Comparison of ENCODE assay signal across 15 cellular contexts in the genomic region with DNA sequence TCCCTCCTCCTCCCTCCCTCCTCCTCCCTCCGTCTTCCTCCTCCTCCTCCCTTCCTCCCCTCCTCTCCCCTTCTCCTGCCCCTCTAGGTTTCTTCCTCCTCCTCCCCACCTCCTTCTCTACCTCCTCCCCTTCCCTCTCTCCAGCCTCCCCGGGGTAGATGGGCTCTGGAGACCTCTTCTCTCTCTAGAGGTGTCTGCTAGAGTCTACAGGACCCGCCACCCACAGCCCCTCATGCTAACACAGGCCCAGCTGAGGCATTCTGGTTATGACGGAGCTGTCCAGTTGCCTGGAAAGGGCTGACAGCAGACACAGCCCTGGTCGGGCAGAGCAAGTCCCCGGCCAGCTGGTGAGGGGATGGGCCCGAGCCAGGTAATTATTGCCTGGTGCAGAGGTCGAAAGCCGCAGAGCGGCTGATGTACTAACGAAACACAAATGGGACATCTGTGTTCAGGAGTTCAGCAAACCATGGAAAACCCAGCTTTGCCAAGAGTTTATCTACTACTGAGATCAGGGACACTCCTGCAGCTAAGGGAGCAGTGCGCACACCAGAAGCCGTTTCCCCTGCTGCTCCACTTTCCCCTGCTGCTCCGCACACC.
A peak's percentile ranks its signal among the peaks of the same experiment; 100 is the strongest.
DNase-seq lines count a peak whose midpoint lies in the region; TF ChIP-seq lines count a peak whose summit lies in the region.
"Had no signal": no experiment of that assay in that cellular context is flagged by ENCODE, and none has a peak within 500 bp of the region (broad histone marks: within the 10 kb centered on the region; RNA-seq: fewer than 3 reads in every experiment).

No MANE protein-coding gene starts in this region.

- no peaks in the 10 kb centered on the region for H3K4me1 ChIP-seq in endodermal cell (ENCODE audit: control insufficient read depth, insufficient read depth, low read length)
- H3K4me1 ChIP-seq in liver (ENCODE audit: control insufficient read depth in 4 of 4, insufficient read depth in 4 of 4, low read length in 3 of 4) = peaks cover 0 to 11% (median 5%) of the 10 kb centered on the region in 4 donors
- H3K4me1 ChIP-seq in spleen = peaks cover 0 to 3% (median under 1%) of the 10 kb centered on the region in 6 donors
- H3K4me1 ChIP-seq: HAP-1 had no signal

- WGBS in endodermal cell (ENCODE audit: insufficient coverage in 1 of 2, insufficient read length in 1 of 2), 2 experiments = 83 to 92% methylated on average over 9 to 13 of the region's 14 CpGs
- WGBS in liver = 37% methylated on average over 14 of the region's 14 CpGs
- 73 to 84% (median 75%) methylated on average over 10 to 14 of the region's 14 CpGs for WGBS in spleen, 5 donors

- no peaks in the 10 kb centered on the region for H3K36me3 Mint-ChIP-seq in endodermal cell (ENCODE audit: low read depth)
- H3K36me3 Mint-ChIP-seq: CD14-positive monocyte had no signal

- intact Hi-C loops in spleen (cut with DNase I; ENCODE audit: low total_unique reads) = no loop called here

- no peak for TF ChIP-seq POLR2A in spleen (IDR thresholded peaks at IDR 0.05)

- H3K4me1 Mint-ChIP-seq in endodermal cell = no peaks in the 10 kb centered on the region
- H3K4me1 Mint-ChIP-seq: CD14-positive monocyte had no signal

- H3K9me3 ChIP-seq in endodermal cell (ENCODE audit: control insufficient read depth, low read length) (no peaks in the 10 kb centered on the region), liver (ENCODE audit: control insufficient read depth in 4 of 4, low read length in 3 of 4) (no peaks in the 10 kb centered on the region), spleen (no peaks in the 10 kb centered on the region)
- H3K9me3 ChIP-seq: HAP-1 had no signal

- peak overlapping the region; percentile 49 for H3K27ac ChIP-seq in endodermal cell (ENCODE audit: low read depth, low read length)
- H3K27ac ChIP-seq in liver (ENCODE audit: low read depth in 1 of 2, low read length in 2 of 2) = no peak overlapping the region
- no peak overlapping the region for H3K27ac ChIP-seq in spleen
- H3K27ac ChIP-seq: GM23248 had no signal

- TF ChIP-seq CTCF in endodermal cell (conservative IDR thresholded peaks at IDR 0.05) = no peak
- TF ChIP-seq CTCF in liver (IDR thresholded peaks at IDR 0.05; ENCODE audit: low read depth, low read length, missing input control) = no peak
- TF ChIP-seq CTCF in spleen (IDR thresholded peaks at IDR 0.05 in 8 of 11, conservative IDR thresholded peaks at IDR 0.05 in 3 of 11) = no peak

- H3K27ac Mint-ChIP-seq in endodermal cell = no peak overlapping the region
- H3K27ac Mint-ChIP-seq: CD14-positive monocyte had no signal

- H3K9ac ChIP-seq in endodermal cell (ENCODE audit: extremely low read depth, low read length, poor library complexity, severe bottlenecking) (no peak overlapping the region), liver (ENCODE audit: low read depth in 1 of 2, low read length in 2 of 2) (no peak overlapping the region)
- H3K9ac ChIP-seq: GM23248 had no signal

- H3K4me3 Mint-ChIP-seq in endodermal cell = no peak overlapping the region
- H3K4me3 Mint-ChIP-seq: CD14-positive monocyte had no signal

- DNase-seq in NCI-H1694 treated with DMSO at 0.1 percent for 48 hours (lab: John Stamatoyannopoulos, UW) (peak; percentile 61), endodermal cell (no peak), spleen (peak; percentile 45), NCI-H446 (lab: John Stamatoyannopoulos, UW) (no peak), 8988T (no peak)
- DNase-seq in activated CD8-positive, alpha-beta memory T cell treated with anti-CD3 and anti-CD28 coated beads for 24 hours = no peak
- DNase-seq: AML-193, GDM1, GM23248, NCI-H187 treated with DMSO at 0.1 percent for 48 hours, NCI-H226, NCI-H526 had no signal

- H3K4me3 ChIP-seq in endodermal cell (ENCODE audit: low read length) (no peak overlapping the region), liver (ENCODE audit: low read depth in 1 of 3, low read length in 3 of 3) (no peak overlapping the region), spleen (no peak overlapping the region)
- H3K4me3 ChIP-seq: GM23248, HAP-1 had no signal

- no peak for TF ChIP-seq RAD21 in liver (IDR thresholded peaks at IDR 0.05)

- H3K27me3 Mint-ChIP-seq in endodermal cell (ENCODE audit: insufficient read depth) = peaks cover 9% of the 10 kb centered on the region

- peaks cover 5% of the 10 kb centered on the region for H3K27me3 ChIP-seq in endodermal cell (ENCODE audit: control insufficient read depth, insufficient read depth, low read length, poor library complexity, severe bottlenecking)
- H3K27me3 ChIP-seq in liver (ENCODE audit: control insufficient read depth in 4 of 4, insufficient read depth in 4 of 4, low read length in 3 of 4) = peaks cover 0 to 2% (median 0%) of the 10 kb centered on the region in 4 donors
- H3K27me3 ChIP-seq in spleen (replicated peaks in 1 of 7) = peaks cover 0 to 16% (median 0%) of the 10 kb centered on the region in 7 donors

- H3K9me3 Mint-ChIP-seq in endodermal cell = peaks cover 3% of the 10 kb centered on the region

- H3K36me3 ChIP-seq in endodermal cell (ENCODE audit: control insufficient read depth, insufficient read depth, low read length) = no peaks in the 10 kb centered on the region
- no peaks in the 10 kb centered on the region for H3K36me3 ChIP-seq in liver (ENCODE audit: control insufficient read depth in 4 of 4, insufficient read depth in 3 of 4, low read depth in 1 of 4, low read length in 3 of 4)
- H3K36me3 ChIP-seq in spleen = no peaks in the 10 kb centered on the region
- H3K36me3 ChIP-seq: HAP-1 had no signal

TF ChIP-seq in liver, 16 proteins besides CTCF, POLR2A, EP300 and RAD21:
- TF ChIP-seq HNF4G (IDR thresholded peaks at IDR 0.05) = no peak
- TF ChIP-seq JUND (IDR thresholded peaks at IDR 0.05) = no peak
- no peak for TF ChIP-seq EGR1 (IDR thresholded peaks at IDR 0.05; ENCODE audit: low read depth in 2 of 2)
- TF ChIP-seq FOXA2 (IDR thresholded peaks at IDR 0.05) = no peak
- peak; percentile 10 for TF ChIP-seq SP1 (IDR thresholded peaks at IDR 0.05)
- TF ChIP-seq NR2F2 (IDR thresholded peaks at IDR 0.05) = no peak
- no peak for TF ChIP-seq TAF1 (conservative IDR thresholded peaks at IDR 0.05)
- no peak for TF ChIP-seq GABPA (IDR thresholded peaks at IDR 0.05 in 1 of 2, conservative IDR thresholded peaks at IDR 0.05 in 1 of 2)
- no peak for TF ChIP-seq YY1 (IDR thresholded peaks at IDR 0.05)
- TF ChIP-seq RXRA (IDR thresholded peaks at IDR 0.05) = peak in 1 of 2 donors; percentile 26
- no peak for TF ChIP-seq ZBTB33 (IDR thresholded peaks at IDR 0.05)
- TF ChIP-seq FOXA1 (IDR thresholded peaks at IDR 0.05) = no peak
- TF ChIP-seq, protein P1, sequence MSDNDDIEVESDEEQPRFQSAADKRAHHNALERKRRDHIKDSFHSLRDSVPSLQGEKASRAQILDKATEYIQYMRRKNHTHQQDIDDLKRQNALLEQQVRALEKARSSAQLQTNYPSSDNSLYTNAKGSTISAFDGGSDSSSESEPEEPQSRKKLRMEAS (IDR thresholded peaks at IDR 0.05) = no peak
- no peak for TF ChIP-seq ATF3 (IDR thresholded peaks at IDR 0.05)
- peak in 1 of 2 donors; percentile 38 for TF ChIP-seq HNF4A (conservative IDR thresholded peaks at IDR 0.05)
- TF ChIP-seq, protein P2, sequence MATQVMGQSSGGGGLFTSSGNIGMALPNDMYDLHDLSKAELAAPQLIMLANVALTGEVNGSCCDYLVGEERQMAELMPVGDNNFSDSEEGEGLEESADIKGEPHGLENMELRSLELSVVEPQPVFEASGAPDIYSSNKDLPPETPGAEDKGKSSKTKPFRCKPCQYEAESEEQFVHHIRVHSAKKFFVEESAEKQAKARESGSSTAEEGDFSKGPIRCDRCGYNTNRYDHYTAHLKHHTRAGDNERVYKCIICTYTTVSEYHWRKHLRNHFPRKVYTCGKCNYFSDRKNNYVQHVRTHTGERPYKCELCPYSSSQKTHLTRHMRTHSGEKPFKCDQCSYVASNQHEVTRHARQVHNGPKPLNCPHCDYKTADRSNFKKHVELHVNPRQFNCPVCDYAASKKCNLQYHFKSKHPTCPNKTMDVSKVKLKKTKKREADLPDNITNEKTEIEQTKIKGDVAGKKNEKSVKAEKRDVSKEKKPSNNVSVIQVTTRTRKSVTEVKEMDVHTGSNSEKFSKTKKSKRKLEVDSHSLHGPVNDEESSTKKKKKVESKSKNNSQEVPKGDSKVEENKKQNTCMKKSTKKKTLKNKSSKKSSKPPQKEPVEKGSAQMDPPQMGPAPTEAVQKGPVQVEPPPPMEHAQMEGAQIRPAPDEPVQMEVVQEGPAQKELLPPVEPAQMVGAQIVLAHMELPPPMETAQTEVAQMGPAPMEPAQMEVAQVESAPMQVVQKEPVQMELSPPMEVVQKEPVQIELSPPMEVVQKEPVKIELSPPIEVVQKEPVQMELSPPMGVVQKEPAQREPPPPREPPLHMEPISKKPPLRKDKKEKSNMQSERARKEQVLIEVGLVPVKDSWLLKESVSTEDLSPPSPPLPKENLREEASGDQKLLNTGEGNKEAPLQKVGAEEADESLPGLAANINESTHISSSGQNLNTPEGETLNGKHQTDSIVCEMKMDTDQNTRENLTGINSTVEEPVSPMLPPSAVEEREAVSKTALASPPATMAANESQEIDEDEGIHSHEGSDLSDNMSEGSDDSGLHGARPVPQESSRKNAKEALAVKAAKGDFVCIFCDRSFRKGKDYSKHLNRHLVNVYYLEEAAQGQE (IDR thresholded peaks at IDR 0.05) = no peak

Comparison
In these comparisons a context has a peak if more than half of its experiments do, and no peak if none do; other contexts are left out.
1. DNase-seq: peak in NCI-H1694 treated with DMSO at 0.1 percent for 48 hours (single experiment) and spleen (single experiment); none in endodermal cell (single experiment), activated CD8-positive, alpha-beta memory T cell treated with anti-CD3 and anti-CD28 coated beads for 24 hours (single experiment), NCI-H446 (0 of 2) and 8988T (single experiment).